In genomic region chr1:161768986-161769672, GRCh38 we compare ENCODE assay signal across 1 cellular context.
TF ChIP-seq lines count a peak whose summit lies in the region.

No MANE protein-coding gene starts in this region.

TF ChIP-seq in GM12878, 131 proteins besides CTCF, POLR2A, EP300 and RAD21:
- no peak for TF ChIP-seq ELK1 (IDR thresholded peaks at IDR 0.05; ENCODE audit: low read depth, low read length)
- peak; percentile 59 for TF ChIP-seq ZBTB40 (IDR thresholded peaks at IDR 0.05; ENCODE audit: borderline replicate concordance)
- no peak for TF ChIP-seq SREBF2 (IDR thresholded peaks at IDR 0.05; ENCODE audit: low read length)
- TF ChIP-seq NR2C1 (IDR thresholded peaks at IDR 0.05) = no peak
